Comparison of ENCODE assay signal across 23 cellular contexts in genomic region chrY:7464742-7465141, GRCh38.
DNase-seq lines count a peak whose midpoint lies in the region; ATAC-seq, FAIRE-seq and TF ChIP-seq lines count a peak whose summit lies in the region.
"Had no signal": no experiment of that assay in that cellular context is flagged by ENCODE, and none has a peak within 500 bp of the region (broad histone marks: within the 10 kb centered on the region; RNA-seq: fewer than 3 reads in every experiment).

No MANE protein-coding gene starts in this region.

- no peak overlapping the region for H2AFZ ChIP-seq in endothelial cell of umbilical vein (ENCODE audit: low read depth, low read length)

- H3K4me3 ChIP-seq in endothelial cell of umbilical vein (replicated peaks in 1 of 3; ENCODE audit: insufficient read depth in 1 of 3, low read depth in 1 of 3, low read length in 3 of 3) (no peak overlapping the region), endodermal cell (ENCODE audit: low read length) (no peak overlapping the region)
- H3K4me3 ChIP-seq: pancreas, SK-N-MC had no signal

- intact Hi-C loops in endothelial cell of umbilical vein (cut with micrococcal nuclease) = no loop called here

- BruUV-seq in endothelial cell of umbilical vein (replicated peaks; lab: Mats Ljungman, UMichigan) = no TSS peak

- H3K27me3 ChIP-seq in endothelial cell of umbilical vein (ENCODE audit: control insufficient read depth in 2 of 2, insufficient read depth in 2 of 2, low read length in 2 of 2) (no peaks in the 10 kb centered on the region), endodermal cell (ENCODE audit: control insufficient read depth, insufficient read depth, low read length, poor library complexity, severe bottlenecking) (no peaks in the 10 kb centered on the region)
- H3K27me3 ChIP-seq: pancreas had no signal

- H3K9me3 ChIP-seq in endothelial cell of umbilical vein (replicated peaks; ENCODE audit: control insufficient read depth, insufficient read depth, low read length) (no peaks in the 10 kb centered on the region), endodermal cell (ENCODE audit: control insufficient read depth, low read length) (no peaks in the 10 kb centered on the region)
- H3K9me3 ChIP-seq: pancreas had no signal

- H4K20me1 ChIP-seq in endothelial cell of umbilical vein (replicated peaks; ENCODE audit: control insufficient read depth, extremely low read depth, insufficient read depth, low read length) = no peaks in the 10 kb centered on the region

- POLR2A ChIA-PET in endothelial cell of umbilical vein (lab: Charles Lee) = no interaction called here

- dilution Hi-C loops in endothelial cell of umbilical vein (cut with MboI; ENCODE audit: extremely low pct_ligation_motif_present, low sequenced_read_pairs) = no loop called here

- peak overlapping the region; percentile 47 to 72 for H3K27ac Mint-ChIP-seq in activated naive CD4-positive, alpha-beta T cell treated with anti-CD3 and anti-CD28 coated beads, Interleukin-2, amount 50 U/mL, for 72 hours
- H3K27ac Mint-ChIP-seq in activated naive CD4-positive, alpha-beta T cell treated with anti-CD3 and anti-CD28 coated beads, Interleukin-2, amount 10 ng/mL, durations not matched to agents 7 days and 5 days = no peak overlapping the region
- H3K27ac Mint-ChIP-seq in endodermal cell = no peak overlapping the region
- H3K27ac Mint-ChIP-seq: activated B cell treated with CpG ODN at 0.5 μM for 24 hours; CD4-positive, CD25-positive, alpha-beta regulatory T cell; T-helper 2 cell treated with Interferon-gamma antibody and Interleukin-4, amounts not matched to agents 5 μg/mL and 100 μg/mL, for 36 hours had no signal

- H3K9me1 ChIP-seq in endothelial cell of umbilical vein (replicated peaks; ENCODE audit: control insufficient read depth, extremely low read depth, insufficient read depth, low read length) = no peaks in the 10 kb centered on the region

- no peak for TF ChIP-seq CTCF in endothelial cell of umbilical vein (IDR thresholded peaks at IDR 0.05; ENCODE audit: extremely low read depth in 1 of 2, insufficient read depth in 1 of 2, low read depth in 1 of 2, low read length in 2 of 2)
- TF ChIP-seq CTCF in endodermal cell (conservative IDR thresholded peaks at IDR 0.05) = no peak

- H3K36me3 ChIP-seq in endothelial cell of umbilical vein (ENCODE audit: control insufficient read depth in 2 of 2, extremely low read depth in 1 of 2, insufficient read depth in 2 of 2, low read length in 2 of 2) (no peaks in the 10 kb centered on the region), endodermal cell (ENCODE audit: control insufficient read depth, insufficient read depth, low read length) (no peaks in the 10 kb centered on the region)
- H3K36me3 ChIP-seq: pancreas had no signal

- H3K9me3 Mint-ChIP-seq in activated naive CD4-positive, alpha-beta T cell treated with anti-CD3 and anti-CD28 coated beads, Interleukin-2, amount 50 U/mL, for 72 hours = peaks cover 12 to 17% of the 10 kb centered on the region in 2 donors
- H3K9me3 Mint-ChIP-seq in activated naive CD4-positive, alpha-beta T cell treated with anti-CD3 and anti-CD28 coated beads, Interleukin-2, amount 10 ng/mL, durations not matched to agents 7 days and 5 days = peaks cover 2% of the 10 kb centered on the region
- H3K9me3 Mint-ChIP-seq in endodermal cell = no peaks in the 10 kb centered on the region

- H3K36me3 Mint-ChIP-seq in activated naive CD4-positive, alpha-beta T cell treated with anti-CD3 and anti-CD28 coated beads, Interleukin-2, amount 50 U/mL, for 72 hours = peaks cover 8% of the 10 kb centered on the region in 2 donors
- peaks cover under 1% of the 10 kb centered on the region for H3K36me3 Mint-ChIP-seq in activated naive CD4-positive, alpha-beta T cell treated with anti-CD3 and anti-CD28 coated beads, Interleukin-2, amount 10 ng/mL, durations not matched to agents 7 days and 5 days
- H3K36me3 Mint-ChIP-seq in endodermal cell (ENCODE audit: low read depth) = no peaks in the 10 kb centered on the region
- H3K36me3 Mint-ChIP-seq: CD4-positive, CD25-positive, alpha-beta regulatory T cell had no signal

- no peak overlapping the region for H3K4me2 ChIP-seq in endothelial cell of umbilical vein (ENCODE audit: insufficient read depth, low read length)

- 91 to 92% methylated on average over 2 of the region's 2 CpGs for WGBS in endodermal cell (ENCODE audit: insufficient coverage in 1 of 2, insufficient read length in 1 of 2), 2 experiments

- no peaks in the 10 kb centered on the region for H3K79me2 ChIP-seq in endothelial cell of umbilical vein (ENCODE audit: control insufficient read depth, insufficient read depth, low read length)

- peak; percentile 41 to 49 for ATAC-seq in activated naive CD4-positive, alpha-beta T cell treated with anti-CD3 and anti-CD28 coated beads, Interleukin-2, amount 50 U/mL, for 72 hours
- no peak for ATAC-seq in GM19351 (IDR thresholded peaks at IDR 0.05; ENCODE audit: unreplicated experiment)
- ATAC-seq: HCT116; naive thymus-derived CD4-positive, alpha-beta T cell; pancreas; sciatic nerve had no signal

- CTCF ChIA-PET in activated naive CD4-positive, alpha-beta T cell treated with anti-CD3 and anti-CD28 coated beads, Interleukin-2, amount 10 ng/mL, durations not matched to agents 7 days and 5 days (lab: Charles Lee) = no interaction called here
- CTCF ChIA-PET in endothelial cell of umbilical vein (lab: Charles Lee) = no interaction called here

- no peak overlapping the region for H3K27ac ChIP-seq in endothelial cell of umbilical vein (ENCODE audit: insufficient read depth, low read depth, low read length)
- no peak overlapping the region for H3K27ac ChIP-seq in endodermal cell (ENCODE audit: low read depth, low read length)
- H3K27ac ChIP-seq: pancreas, SK-N-MC had no signal

- H3K4me1 Mint-ChIP-seq in activated naive CD4-positive, alpha-beta T cell treated with anti-CD3 and anti-CD28 coated beads, Interleukin-2, amount 10 ng/mL, durations not matched to agents 7 days and 5 days = no peaks in the 10 kb centered on the region
- H3K4me1 Mint-ChIP-seq in endodermal cell = no peaks in the 10 kb centered on the region
- H3K4me1 Mint-ChIP-seq: activated B cell treated with CpG ODN at 0.5 μM for 24 hours; CD4-positive, CD25-positive, alpha-beta regulatory T cell had no signal

- H3K4me1 ChIP-seq in endothelial cell of umbilical vein (ENCODE audit: control insufficient read depth, extremely low read depth, insufficient read depth, low read length) = peaks cover 11% of the 10 kb centered on the region
- no peaks in the 10 kb centered on the region for H3K4me1 ChIP-seq in endodermal cell (ENCODE audit: control insufficient read depth, insufficient read depth, low read length)
- H3K4me1 ChIP-seq: pancreas had no signal

- DNase-seq in activated naive CD4-positive, alpha-beta T cell treated with anti-CD3 and anti-CD28 coated beads, Interleukin-2, amount 50 U/mL, for 72 hours (ENCODE audit: low spot score in 2 of 2) = no peak
- DNase-seq in activated naive CD4-positive, alpha-beta T cell treated with anti-CD3 and anti-CD28 coated beads, Interleukin-2, amount 10 ng/mL, durations not matched to agents 7 days and 5 days = no peak
- DNase-seq in LHCN-M2 (ENCODE audit: low read depth) (peak; percentile 69), endothelial cell of umbilical vein (ENCODE audit: low read depth, low spot score) (no peak), renal cortical epithelial cell (ENCODE audit: low read depth) (peak; percentile 52), DMS53 treated with DMSO at 0.1 percent for 48 hours (lab: John Stamatoyannopoulos, UW; ENCODE audit: unreplicated experiment) (no peak), endodermal cell (no peak)
- DNase-seq: activated B cell treated with CpG ODN at 0.5 μM for 24 hours; activated gamma-delta T cell; CD4-positive, CD25-positive, alpha-beta regulatory T cell; NCI-H1436 treated with DMSO at 0.1 percent for 48 hours; NCI-H2171; NCI-H748 treated with DMSO at 0.1 percent for 48 hours; OCI-M1; pancreas had no signal

- no peak for TF ChIP-seq POLR2A in endothelial cell of umbilical vein (IDR thresholded peaks at IDR 0.05; ENCODE audit: low read depth, low read length)

- no peak for FAIRE-seq in endothelial cell of umbilical vein (lab: Jason Lieb, UNC)
- FAIRE-seq: frontal cortex, pancreas, urothelium cell line had no signal

- H3K27me3 Mint-ChIP-seq in activated naive CD4-positive, alpha-beta T cell treated with anti-CD3 and anti-CD28 coated beads, Interleukin-2, amount 10 ng/mL, durations not matched to agents 7 days and 5 days = no peaks in the 10 kb centered on the region
- no peaks in the 10 kb centered on the region for H3K27me3 Mint-ChIP-seq in endodermal cell (ENCODE audit: insufficient read depth)

- peak overlapping the region; percentile 9 for H3K9ac ChIP-seq in endothelial cell of umbilical vein (replicated peaks; ENCODE audit: extremely low read depth, insufficient read depth, low read length)
- H3K9ac ChIP-seq in endodermal cell (ENCODE audit: extremely low read depth, low read length, poor library complexity, severe bottlenecking) = no peak overlapping the region

- H3K4me3 Mint-ChIP-seq in activated naive CD4-positive, alpha-beta T cell treated with anti-CD3 and anti-CD28 coated beads, Interleukin-2, amount 10 ng/mL, durations not matched to agents 7 days and 5 days = no peak overlapping the region
- H3K4me3 Mint-ChIP-seq in endodermal cell = no peak overlapping the region
- H3K4me3 Mint-ChIP-seq: activated B cell treated with CpG ODN at 0.5 μM for 24 hours; CD4-positive, CD25-positive, alpha-beta regulatory T cell; naive thymus-derived CD4-positive, alpha-beta T cell; T-helper 2 cell treated with Interferon-gamma antibody and Interleukin-4, amounts not matched to agents 5 μg/mL and 100 μg/mL, for 36 hours had no signal

TF ChIP-seq in endothelial cell of umbilical vein, 7 proteins besides CTCF, POLR2A, EP300 and RAD21:
- TF ChIP-seq MYC (IDR thresholded peaks at IDR 0.05; ENCODE audit: low read depth, low read length) (no peak), POLR2AphosphoS5 (IDR thresholded peaks at IDR 0.05; ENCODE audit: insufficient read depth, low read depth, low read length) (no peak), EZH2 (IDR thresholded peaks at IDR 0.05; ENCODE audit: borderline replicate concordance, low read depth, low read length, severe bottlenecking) (no peak), JUN (IDR thresholded peaks at IDR 0.05; ENCODE audit: borderline replicate concordance, insufficient read depth, insufficient read length, low read depth) (no peak), FOS (IDR thresholded peaks at IDR 0.05; ENCODE audit: borderline replicate concordance, insufficient read depth, low read length) (no peak), MAX (IDR thresholded peaks at IDR 0.05; ENCODE audit: insufficient read depth, insufficient read length) (no peak), GATA2 (IDR thresholded peaks at IDR 0.05; ENCODE audit: insufficient read depth, insufficient read length, low read depth, low read length) (no peak)

Comparison
In these comparisons a context has a peak if more than half of its experiments do, and no peak if none do; other contexts are left out.
1. H3K27ac Mint-ChIP-seq: peak in activated naive CD4-positive, alpha-beta T cell treated with anti-CD3 and anti-CD28 coated beads, Interleukin-2, amount 50 U/mL, for 72 hours (2 of 2); none in activated naive CD4-positive, alpha-beta T cell treated with anti-CD3 and anti-CD28 coated beads, Interleukin-2, amount 10 ng/mL, durations not matched to agents 7 days and 5 days (single experiment) and endodermal cell (single experiment).
2. DNase-seq: peak in LHCN-M2 (single experiment) and renal cortical epithelial cell (single experiment); none in activated naive CD4-positive, alpha-beta T cell treated with anti-CD3 and anti-CD28 coated beads, Interleukin-2, amount 50 U/mL, for 72 hours (0 of 2), activated naive CD4-positive, alpha-beta T cell treated with anti-CD3 and anti-CD28 coated beads, Interleukin-2, amount 10 ng/mL, durations not matched to agents 7 days and 5 days (single experiment), endothelial cell of umbilical vein (single experiment), DMS53 treated with DMSO at 0.1 percent for 48 hours (single experiment) and endodermal cell (single experiment).